In the genomic region with DNA sequence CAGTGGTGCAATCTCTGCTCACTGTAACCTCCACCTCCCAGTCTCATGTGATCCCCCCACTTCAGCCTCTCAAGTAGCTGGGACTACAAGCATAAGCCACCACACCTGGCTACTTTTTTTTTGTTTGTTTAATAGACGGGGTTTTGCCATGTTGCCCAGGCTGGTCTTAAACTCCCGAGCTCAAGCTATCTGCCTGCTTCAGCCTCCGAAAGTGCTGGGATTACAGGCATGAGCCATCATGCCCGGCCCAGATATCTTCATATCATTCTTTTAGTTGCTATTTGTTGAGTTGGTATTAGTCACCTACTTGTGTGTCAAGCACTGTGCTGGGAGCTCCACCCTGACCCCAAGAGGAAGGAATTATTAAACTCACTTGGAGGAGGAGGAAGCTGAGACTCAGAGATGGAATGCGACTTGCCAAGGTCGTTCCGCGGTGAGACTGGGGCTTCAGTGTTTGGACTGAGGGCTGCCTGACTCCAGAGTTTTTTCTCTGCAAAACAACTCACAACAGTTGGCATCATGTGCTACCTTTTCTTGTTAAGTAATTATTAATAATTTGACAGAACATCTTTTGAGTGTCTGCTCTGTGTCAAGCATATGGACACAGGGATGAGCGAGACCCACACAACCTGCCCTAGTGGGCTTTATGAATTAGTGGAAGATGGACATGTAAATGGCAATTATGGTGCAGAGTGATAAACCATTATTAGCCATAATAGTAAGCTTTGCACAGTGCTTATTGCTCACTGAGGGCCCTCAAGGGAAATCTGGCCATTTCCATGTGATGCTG, we compare ENCODE assay signal across 8 cellular contexts.
DNase-seq lines count a peak whose midpoint lies in the region; ATAC-seq and TF ChIP-seq lines count a peak whose summit lies in the region.

No MANE protein-coding gene starts in this region.

- H3K4me3 ChIP-seq in adipocyte (ENCODE audit: low read length) = no peak overlapping the region
- no peak overlapping the region for H3K4me3 ChIP-seq in right atrium auricular region
- H3K4me3 ChIP-seq in thoracic aorta = no peak overlapping the region

- H3K36me3 ChIP-seq in adipocyte (ENCODE audit: control insufficient read depth, insufficient read depth, low read length, severe bottlenecking) = no peaks in the 10 kb centered on the region
- H3K36me3 ChIP-seq in right atrium auricular region = no peaks in the 10 kb centered on the region
- H3K36me3 ChIP-seq in thoracic aorta = no peaks in the 10 kb centered on the region

- DNase-seq in HK-2 (ENCODE audit: unreplicated experiment) (peak; percentile 72), adipocyte (ENCODE audit: low read depth) (peak; percentile 88), right atrium auricular region (ENCODE audit: low spot score) (peak; percentile 61), thoracic aorta (ENCODE audit: low spot score) (peak; percentile 36), GM13977 (ENCODE audit: low spot score) (no peak)
- DNase-seq in activated CD4-positive, CD25-positive, alpha-beta regulatory T cell treated with anti-CD3 and anti-CD28 coated beads, Interleukin-2, amount 50 U/mL, for 72 hours = no peak
- DNase-seq in activated CD4-positive, alpha-beta T cell treated with anti-CD3 and anti-CD28 coated beads for 4 hours = no peak

- H3K9me3 ChIP-seq in adipocyte (ENCODE audit: control insufficient read depth, low read length) = no peaks in the 10 kb centered on the region
- no peaks in the 10 kb centered on the region for H3K9me3 ChIP-seq in right atrium auricular region
- H3K9me3 ChIP-seq in thoracic aorta = no peaks in the 10 kb centered on the region

- H3K27ac ChIP-seq in right atrium auricular region = no peak overlapping the region
- peak overlapping the region; percentile 2 to 32 for H3K27ac ChIP-seq in thoracic aorta

- H3K4me1 ChIP-seq in adipocyte (ENCODE audit: control insufficient read depth, insufficient read depth, low read length) (peaks cover 7% of the 10 kb centered on the region), right atrium auricular region (peaks cover 0 to 15% of the 10 kb centered on the region in 2 donors), thoracic aorta (ENCODE audit: control insufficient read depth in 1 of 2, low read depth in 2 of 2) (peaks cover 0 to 27% of the 10 kb centered on the region in 2 donors)

- H3K27me3 ChIP-seq in adipocyte (replicated peaks; ENCODE audit: control insufficient read depth, insufficient read depth, low read length) = peaks cover 9% of the 10 kb centered on the region
- no peaks in the 10 kb centered on the region for H3K27me3 ChIP-seq in right atrium auricular region
- no peaks in the 10 kb centered on the region for H3K27me3 ChIP-seq in thoracic aorta (replicated peaks; ENCODE audit: insufficient read depth)

- TF ChIP-seq CTCF in right atrium auricular region (IDR thresholded peaks at IDR 0.05) = peak in 1 of 2 donors; percentile 50
- peak; percentile 61 for TF ChIP-seq CTCF in thoracic aorta (IDR thresholded peaks at IDR 0.05)
- no peak for TF ChIP-seq CTCF in GM13977 (IDR thresholded peaks at IDR 0.05; ENCODE audit: extremely low read depth, insufficient read depth, missing control alignments)

- H3K9ac ChIP-seq in adipocyte (ENCODE audit: low read length) = no peak overlapping the region

- ATAC-seq in thoracic aorta (ENCODE audit: insufficient number of reproducible peaks, low FRiP score, low read depth) (peak; percentile 76), HG02970 (IDR thresholded peaks at IDR 0.05; ENCODE audit: low FRiP score, unreplicated experiment) (no peak)

- in situ Hi-C loops in GM13977 (cut with MboI; ENCODE audit: low pct_unique_long_range_greater_than_20kb, low sequenced_read_pairs, unreplicated experiment) = no loop called here

Comparison
In these comparisons a context has a peak if more than half of its experiments do, and no peak if none do; other contexts are left out.
1. DNase-seq: peak in HK-2 (single experiment), adipocyte (single experiment), right atrium auricular region (single experiment) and thoracic aorta (single experiment); none in GM13977 (single experiment), activated CD4-positive, CD25-positive, alpha-beta regulatory T cell treated with anti-CD3 and anti-CD28 coated beads, Interleukin-2, amount 50 U/mL, for 72 hours (single experiment) and activated CD4-positive, alpha-beta T cell treated with anti-CD3 and anti-CD28 coated beads for 4 hours (0 of 2).
2. H3K27ac ChIP-seq: peak in thoracic aorta (2 of 2); none in right atrium auricular region (0 of 2).